In the genomic region with DNA sequence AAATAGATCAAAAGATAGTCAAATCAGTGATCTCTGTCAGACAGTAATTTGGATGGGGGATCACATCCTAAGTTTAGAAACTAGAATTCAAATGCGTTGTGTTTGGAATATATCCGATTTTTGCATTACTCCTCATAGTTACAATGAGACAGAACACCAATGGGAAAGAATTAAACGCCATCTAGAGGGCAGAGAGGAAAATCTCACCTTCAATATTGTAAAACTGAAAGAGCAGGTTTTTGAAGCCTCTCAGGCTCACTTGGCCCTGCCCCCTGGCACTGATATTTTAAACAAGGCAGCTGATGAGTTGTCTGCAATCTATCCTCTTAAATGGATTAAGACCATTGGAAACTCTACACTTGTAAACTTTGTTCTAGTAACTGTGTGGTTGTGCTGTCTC, we compare ENCODE assay signal across 9 cellular contexts. TPM values are rescaled to one million over a fixed set of nuclear protein-coding genes. Genes with fewer than 3 reads are reported as not detected.
DNase-seq lines count a peak whose midpoint lies in the region; ATAC-seq and TF ChIP-seq lines count a peak whose summit lies in the region.
"Had no signal": no experiment of that assay in that cellular context is flagged by ENCODE, and none has a peak within 500 bp of the region (broad histone marks: within the 10 kb centered on the region; RNA-seq: fewer than 3 reads in every experiment).

No MANE protein-coding gene starts in this region.

- H3K79me2 ChIP-seq in OCI-LY3 (ENCODE audit: low read length) = no peaks in the 10 kb centered on the region

- H3K9me3 ChIP-seq in OCI-LY3 (ENCODE audit: insufficient read depth, low read length) = no peaks in the 10 kb centered on the region

- no peaks in the 10 kb centered on the region for H4K20me1 ChIP-seq in OCI-LY3 (ENCODE audit: insufficient read depth, low read length)

- H3K36me3 ChIP-seq in OCI-LY3 (replicated peaks; ENCODE audit: low read depth, low read length) = no peaks in the 10 kb centered on the region

- no peak overlapping the region for H3K4me3 ChIP-seq in OCI-LY3 (ENCODE audit: low read length)
- H3K4me3 ChIP-seq in foreskin fibroblast (ENCODE audit: low read depth in 1 of 2, low read length in 2 of 2) = no peak overlapping the region

- no peak overlapping the region for H3K27ac ChIP-seq in OCI-LY3 (ENCODE audit: low read length)

- DNase-seq in A172 (ENCODE audit: low spot score) (peak; percentile 4), GF-D8 (lab: John Stamatoyannopoulos, UW) (peak; percentile 7), foreskin fibroblast (peak; percentile 4 to 21), foreskin melanocyte (no peak), cortex of kidney (lab: John Stamatoyannopoulos, UW) (no peak)

- H3K27me3 ChIP-seq in OCI-LY3 (ENCODE audit: low read depth, low read length) = 0 out of 2 replicates have a peak, but pooled peaks cover 5% of the 10 kb centered on the region

- H3K9ac ChIP-seq in OCI-LY3 (ENCODE audit: low read length) = no peak overlapping the region

- no peak overlapping the region for H3K4me2 ChIP-seq in OCI-LY3 (ENCODE audit: low read length)

- TF ChIP-seq CTCF in OCI-LY3 (IDR thresholded peaks at IDR 0.05; ENCODE audit: low read depth, low read length) (peak; percentile 48), foreskin fibroblast (IDR thresholded peaks at IDR 0.05; ENCODE audit: low read depth, low read length) (peak; percentile 21)

- H3K4me1 ChIP-seq in OCI-LY3 (ENCODE audit: low read length) = no peaks in the 10 kb centered on the region

- ATAC-seq in HG02938 (IDR thresholded peaks at IDR 0.05; ENCODE audit: unreplicated experiment) = no peak
- ATAC-seq in activated CD4-positive, CD25-positive, alpha-beta regulatory T cell treated with anti-CD3 and anti-CD28 coated beads, Interleukin-2, amount 50 U/mL, for 24 hours = no peak

- no peak overlapping the region for H2AFZ ChIP-seq in OCI-LY3 (ENCODE audit: low read depth, low read length)

RNA-seq across cellular contexts. Expression of a gene that starts 17.7 kb away (rescaled TPM):
- not detected in 2 replicates for total RNA-seq in A172 (2014; rRNA removed; shearing (Covaris generic))
- total RNA-seq: T-helper 1 cell treated with Interleukin-12 subunit alpha and Interleukin-12 subunit beta and Interleukin-4 antibody, amounts not matched to agents 30 ng/mL and 1 ng/mL, for 36 hours had no signal

RNA-seq across cellular contexts. Expression of a gene that starts 43.5 kb away (rescaled TPM):
- total RNA-seq in A172 (2014; rRNA removed; shearing (Covaris generic)) = not detected in 2 replicates

Comparison
In these comparisons a context has a peak if more than half of its experiments do, and no peak if none do; other contexts are left out.
1. DNase-seq: peak in A172 (single experiment), GF-D8 (single experiment) and foreskin fibroblast (2 of 2); none in foreskin melanocyte (single experiment) and cortex of kidney (single experiment).